Comparison of ENCODE assay signal across 1 cellular context in the genomic region with DNA sequence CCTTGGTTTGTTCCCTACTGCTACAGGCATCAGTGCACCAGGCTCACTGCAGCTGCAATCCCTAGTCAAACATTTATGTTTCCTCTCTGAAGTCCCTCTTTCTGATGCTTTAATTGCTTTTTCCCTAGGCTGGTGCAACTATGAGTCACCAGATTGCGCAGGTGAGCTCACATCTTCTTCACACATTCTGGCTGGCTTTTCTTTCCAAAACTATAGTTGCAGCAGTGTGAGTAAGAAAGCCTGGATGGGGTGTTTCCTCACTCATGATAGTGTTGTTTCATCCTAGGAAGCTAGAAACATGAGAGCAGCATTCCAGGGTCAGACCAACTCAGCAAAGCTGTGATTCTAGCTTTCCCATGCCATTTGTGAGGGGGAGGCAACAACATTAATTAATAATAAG.
TF ChIP-seq lines count a peak whose summit lies in the region.

No MANE protein-coding gene starts in this region.

TF ChIP-seq in HepG2, 621 proteins besides CTCF, POLR2A, EP300 and RAD21 (continued from another document):
- TF ChIP-seq, protein P1, sequence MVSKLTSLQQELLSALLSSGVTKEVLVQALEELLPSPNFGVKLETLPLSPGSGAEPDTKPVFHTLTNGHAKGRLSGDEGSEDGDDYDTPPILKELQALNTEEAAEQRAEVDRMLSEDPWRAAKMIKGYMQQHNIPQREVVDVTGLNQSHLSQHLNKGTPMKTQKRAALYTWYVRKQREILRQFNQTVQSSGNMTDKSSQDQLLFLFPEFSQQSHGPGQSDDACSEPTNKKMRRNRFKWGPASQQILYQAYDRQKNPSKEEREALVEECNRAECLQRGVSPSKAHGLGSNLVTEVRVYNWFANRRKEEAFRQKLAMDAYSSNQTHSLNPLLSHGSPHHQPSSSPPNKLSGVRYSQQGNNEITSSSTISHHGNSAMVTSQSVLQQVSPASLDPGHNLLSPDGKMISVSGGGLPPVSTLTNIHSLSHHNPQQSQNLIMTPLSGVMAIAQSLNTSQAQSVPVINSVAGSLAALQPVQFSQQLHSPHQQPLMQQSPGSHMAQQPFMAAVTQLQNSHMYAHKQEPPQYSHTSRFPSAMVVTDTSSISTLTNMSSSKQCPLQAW (CRISPR knock-in tag; IDR thresholded peaks at IDR 0.05): no peak
- no peak for TF ChIP-seq SOX6 (IDR thresholded peaks at IDR 0.05)
- no peak for TF ChIP-seq SOX6 (CRISPR knock-in tag; IDR thresholded peaks at IDR 0.05)
- no peak for TF ChIP-seq ZSCAN9 (CRISPR knock-in tag; IDR thresholded peaks at IDR 0.05; ENCODE audit: borderline replicate concordance)
TF ChIP-seq in HepG2: peak in this region for 2.
